In the genomic region with DNA sequence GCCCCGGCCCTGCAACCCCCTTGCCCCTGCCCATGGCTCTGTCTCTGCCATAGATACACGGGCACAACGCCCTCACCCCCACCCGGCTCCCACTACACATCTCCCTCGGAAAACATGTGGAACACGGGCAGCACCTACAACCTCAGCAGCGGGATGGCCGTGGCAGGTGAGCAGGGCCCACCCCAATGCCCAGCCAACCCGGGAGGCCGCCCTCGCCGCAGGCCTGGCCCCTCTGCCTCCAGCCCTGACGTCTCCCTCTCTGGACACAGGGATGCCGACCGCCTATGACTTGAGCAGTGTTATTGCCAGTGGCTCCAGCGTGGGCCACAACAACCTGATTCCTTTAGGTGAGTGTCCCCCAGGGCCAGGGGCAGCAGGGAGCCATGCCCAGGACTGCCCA, we compare ENCODE assay signal across 15 cellular contexts.
"Had no signal": no experiment of that assay in that cellular context is flagged by ENCODE, and none has a peak within 500 bp of the region (broad histone marks: within the 10 kb centered on the region; RNA-seq: fewer than 3 reads in every experiment).

No MANE protein-coding gene starts in this region.

- H3K9me3 ChIP-seq: suprapubic skin, upper lobe of left lung had no signal

- H3K27ac ChIP-seq: coronary artery, suprapubic skin, upper lobe of left lung had no signal

- H3K27me3 ChIP-seq: suprapubic skin, upper lobe of left lung had no signal

- H3K4me3 ChIP-seq: coronary artery, smooth muscle cell, suprapubic skin, upper lobe of left lung had no signal

- ATAC-seq: activated CD8-positive, alpha-beta memory T cell treated with anti-CD3 and anti-CD28 coated beads, Interleukin-2, amount 10 ng/mL, durations not matched to agents 7 days and 5 days; naive thymus-derived CD8-positive, alpha-beta T cell had no signal

- H3K4me1 ChIP-seq: suprapubic skin had no signal

- DNase-seq: activated CD4-positive, alpha-beta T cell treated with anti-CD3 and anti-CD28 coated beads for 1 hour; activated CD4-positive, alpha-beta T cell treated with anti-CD3 and anti-CD28 coated beads, Interleukin-2, amount 50 U/mL, for 48 hours; activated CD8-positive, alpha-beta memory T cell treated with anti-CD3 and anti-CD28 coated beads, Interleukin-2, amount 10 ng/mL, durations not matched to agents 7 days and 5 days; activated T-cell treated with anti-CD3 and anti-CD28 coated beads, Interleukin-2, amount 50 U/mL, for 24 hours; central memory CD4-positive, alpha-beta T cell; effector CD8-positive, alpha-beta T cell; foreskin fibroblast; left ventricle myocardium superior; naive thymus-derived CD8-positive, alpha-beta T cell; stimulated activated CD4-positive, alpha-beta T cell treated with anti-CD3 and anti-CD28 coated beads, Interleukin-4, amount 100 ng/mL, for 4 hours; stimulated activated CD8-positive, alpha-beta memory T cell treated with anti-CD3 and anti-CD28 coated beads, Interleukin-4, amount 100 ng/mL, for 48 hours had no signal
